Comparison of ENCODE assay signal across 32 cellular contexts in the genomic region with DNA sequence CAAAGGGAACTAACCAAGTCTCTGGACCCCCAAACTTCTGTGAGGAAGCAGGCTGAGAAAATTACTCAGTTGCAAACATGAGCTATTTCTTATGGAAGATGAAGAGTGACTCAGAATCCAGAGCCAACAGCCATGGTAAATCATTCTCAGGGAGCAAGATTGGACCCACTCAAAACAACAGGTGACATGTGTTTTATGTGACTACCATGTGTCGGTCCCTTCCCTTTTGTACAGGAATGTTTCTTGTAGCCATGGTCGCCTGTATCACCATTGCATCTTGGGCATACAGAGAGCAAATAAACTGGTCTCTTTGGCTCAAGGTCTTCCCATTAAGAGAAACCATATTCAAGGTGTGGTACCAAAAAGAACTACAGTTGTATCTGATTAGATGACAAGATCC.
"Had no signal": no experiment of that assay in that cellular context is flagged by ENCODE, and none has a peak within 500 bp of the region (broad histone marks: within the 10 kb centered on the region; RNA-seq: fewer than 3 reads in every experiment).

No MANE protein-coding gene starts in this region.

- H3K36me3 Mint-ChIP-seq: activated CD4-positive, alpha-beta memory T cell treated with anti-CD3 and anti-CD28 coated beads for 36 hours; activated naive CD4-positive, alpha-beta T cell treated with anti-CD3 and anti-CD28 coated beads, Interleukin-2, amount 10 ng/mL, durations not matched to agents 7 days and 5 days; activated naive CD4-positive, alpha-beta T cell treated with anti-CD3 and anti-CD28 coated beads, Interleukin-2, amount 50 U/mL, for 24 hours; activated naive CD8-positive, alpha-beta T cell; activated naive CD8-positive, alpha-beta T cell treated with anti-CD3 and anti-CD28 coated beads, Interleukin-2, amount 10 ng/mL, durations not matched to agents 7 days and 5 days; brain had no signal

- H3K27ac Mint-ChIP-seq: activated B cell treated with CpG ODN at 0.5 μM for 24 hours; activated CD4-positive, alpha-beta memory T cell treated with anti-CD3 and anti-CD28 coated beads for 36 hours; activated CD4-positive, alpha-beta T cell treated with anti-CD3 and anti-CD28 coated beads, Interleukin-2, amount 10 ng/mL, durations not matched to agents 24 days and 14 days; activated CD8-positive, alpha-beta T cell treated with anti-CD3 and anti-CD28 coated beads for 36 hours; activated naive CD4-positive, alpha-beta T cell treated with anti-CD3 and anti-CD28 coated beads, Interleukin-2, amount 10 ng/mL, durations not matched to agents 7 days and 5 days; activated naive CD4-positive, alpha-beta T cell treated with anti-CD3 and anti-CD28 coated beads, Interleukin-2, amount 50 U/mL, for 24 hours; activated naive CD8-positive, alpha-beta T cell; activated naive CD8-positive, alpha-beta T cell treated with anti-CD3 and anti-CD28 coated beads, Interleukin-2, amount 10 ng/mL, durations not matched to agents 7 days and 5 days; activated naive CD8-positive, alpha-beta T cell treated with anti-CD3 and anti-CD28 coated beads, Interleukin-2, amount 50 U/mL, for 24 hours; activated T-cell treated with anti-CD3 and anti-CD28 coated beads, Interleukin-2, amount 50 U/mL, for 24 hours; activated T-helper 2 cell treated with anti-CD3 and anti-CD28 coated beads, Interferon-gamma antibody, Interleukin-2, Interleukin-4, amounts not matched to agents 10 μg/mL and 5 μg/mL and 100 μg/mL, durations not matched to agents 14 hours and 24 hours and 36 hours; brain; T-helper 1 cell treated with Interleukin-12 subunit alpha and Interleukin-12 subunit beta and Interleukin-4 antibody, amounts not matched to agents 30 μg/mL and 1 μg/mL, for 36 hours; T-helper 2 cell treated with Interferon-gamma antibody and Interleukin-4, amounts not matched to agents 5 μg/mL and 100 μg/mL, for 36 hours had no signal

- ATAC-seq: activated CD8-positive, alpha-beta T cell treated with anti-CD3 and anti-CD28 coated beads for 36 hours; activated naive CD8-positive, alpha-beta T cell treated with anti-CD3 and anti-CD28 coated beads, Interleukin-2, amount 50 U/mL, for 24 hours had no signal

- DNase-seq: activated B cell treated with CpG ODN at 0.5 μM for 24 hours; activated CD4-positive, alpha-beta memory T cell treated with anti-CD3 and anti-CD28 coated beads for 36 hours; activated CD4-positive, alpha-beta T cell treated with anti-CD3 and anti-CD28 coated beads for 4 hours; activated CD4-positive, alpha-beta T cell treated with anti-CD3 and anti-CD28 coated beads, Interleukin-2, amount 10 ng/mL, durations not matched to agents 24 days and 14 days; activated CD4-positive, alpha-beta T cell treated with anti-CD3 and anti-CD28 coated beads, Interleukin-2, amount 50 U/mL, for 1 hour; activated CD4-positive, alpha-beta T cell treated with anti-CD3 and anti-CD28 coated beads, Interleukin-2, amount 50 U/mL, for 4 hours; activated CD4-positive, CD25-positive, alpha-beta regulatory T cell treated with anti-CD3 and anti-CD28 coated beads, Interleukin-2, amount 50 U/mL, for 72 hours; activated CD8-positive, alpha-beta memory T cell treated with anti-CD3 and anti-CD28 coated beads, Interleukin-2, amount 50 U/mL, for 4 hours; activated CD8-positive, alpha-beta T cell treated with anti-CD3 and anti-CD28 coated beads for 36 hours; activated effector memory CD4-positive, alpha-beta T cell treated with Interleukin-2 at 50 U/mL for 16 hours; activated gamma-delta T cell; activated naive CD4-positive, alpha-beta T cell treated with anti-CD3 and anti-CD28 coated beads, Interleukin-2, amount 10 ng/mL, durations not matched to agents 7 days and 5 days; activated naive CD4-positive, alpha-beta T cell treated with Interleukin-2 at 50 U/mL for 16 hours; activated naive CD8-positive, alpha-beta T cell treated with anti-CD3 and anti-CD28 coated beads, Interleukin-2, amount 10 ng/mL, durations not matched to agents 7 days and 5 days; activated naive CD8-positive, alpha-beta T cell treated with anti-CD3 and anti-CD28 coated beads, Interleukin-2, amount 50 U/mL, for 24 hours; activated T-cell treated with anti-CD3 and anti-CD28 coated beads, Interleukin-2, amount 50 U/mL, for 24 hours; activated T-cell treated with anti-CD3 and anti-CD28 coated beads, Interleukin-2, amount 50 U/mL, for 48 hours; amygdala; anterior cingulate cortex; central memory CD4-positive, alpha-beta T cell; T-helper 1 cell; T-helper 2 cell; T-helper 9 cell had no signal

- H3K4me1 ChIP-seq: ascending aorta had no signal

- H3K4me3 Mint-ChIP-seq: activated B cell treated with CpG ODN at 0.5 μM for 24 hours; activated CD4-positive, alpha-beta memory T cell treated with anti-CD3 and anti-CD28 coated beads for 36 hours; activated CD4-positive, alpha-beta T cell treated with anti-CD3 and anti-CD28 coated beads, Interleukin-2, amount 10 ng/mL, durations not matched to agents 24 days and 14 days; activated CD8-positive, alpha-beta T cell treated with anti-CD3 and anti-CD28 coated beads for 36 hours; activated naive CD4-positive, alpha-beta T cell treated with anti-CD3 and anti-CD28 coated beads, Interleukin-2, amount 10 ng/mL, durations not matched to agents 7 days and 5 days; activated naive CD4-positive, alpha-beta T cell treated with anti-CD3 and anti-CD28 coated beads, Interleukin-2, amount 50 U/mL, for 24 hours; activated naive CD8-positive, alpha-beta T cell; activated naive CD8-positive, alpha-beta T cell treated with anti-CD3 and anti-CD28 coated beads, Interleukin-2, amount 10 ng/mL, durations not matched to agents 7 days and 5 days; activated naive CD8-positive, alpha-beta T cell treated with anti-CD3 and anti-CD28 coated beads, Interleukin-2, amount 50 U/mL, for 24 hours; activated T-cell treated with anti-CD3 and anti-CD28 coated beads, Interleukin-2, amount 50 U/mL, for 24 hours; brain; T-helper 1 cell treated with Interleukin-12 subunit alpha and Interleukin-12 subunit beta and Interleukin-4 antibody, amounts not matched to agents 30 μg/mL and 1 μg/mL, for 36 hours; T-helper 2 cell treated with Interferon-gamma antibody and Interleukin-4, amounts not matched to agents 5 μg/mL and 100 μg/mL, for 36 hours had no signal

- H3K9me3 Mint-ChIP-seq: activated CD4-positive, alpha-beta memory T cell treated with anti-CD3 and anti-CD28 coated beads for 36 hours; activated CD4-positive, alpha-beta T cell treated with anti-CD3 and anti-CD28 coated beads, Interleukin-2, amount 10 ng/mL, durations not matched to agents 24 days and 14 days; activated CD8-positive, alpha-beta T cell treated with anti-CD3 and anti-CD28 coated beads for 36 hours; activated naive CD4-positive, alpha-beta T cell treated with anti-CD3 and anti-CD28 coated beads, Interleukin-2, amount 10 ng/mL, durations not matched to agents 7 days and 5 days; activated naive CD4-positive, alpha-beta T cell treated with anti-CD3 and anti-CD28 coated beads, Interleukin-2, amount 50 U/mL, for 24 hours; activated naive CD8-positive, alpha-beta T cell treated with anti-CD3 and anti-CD28 coated beads, Interleukin-2, amount 50 U/mL, for 24 hours; activated T-cell treated with anti-CD3 and anti-CD28 coated beads, Interleukin-2, amount 50 U/mL, for 24 hours; activated T-helper 2 cell treated with anti-CD3 and anti-CD28 coated beads, Interferon-gamma antibody, Interleukin-2, Interleukin-4, amounts not matched to agents 10 μg/mL and 5 μg/mL and 100 μg/mL, durations not matched to agents 14 hours and 24 hours and 36 hours; T-helper 1 cell treated with Interleukin-12 subunit alpha and Interleukin-12 subunit beta and Interleukin-4 antibody, amounts not matched to agents 30 μg/mL and 1 μg/mL, for 36 hours; T-helper 2 cell treated with Interferon-gamma antibody and Interleukin-4, amounts not matched to agents 5 μg/mL and 100 μg/mL, for 36 hours had no signal

- H3K27me3 Mint-ChIP-seq: activated B cell treated with CpG ODN at 0.5 μM for 24 hours had no signal

- H3K9me3 ChIP-seq: ascending aorta had no signal

- FAIRE-seq: TTC549 had no signal

- H3K36me3 ChIP-seq: ascending aorta had no signal

- H3K4me3 ChIP-seq: ascending aorta had no signal

- H3K27ac ChIP-seq: ascending aorta, VCaP had no signal

- H3K27me3 ChIP-seq: ascending aorta had no signal

- H3K4me1 Mint-ChIP-seq: activated CD4-positive, alpha-beta T cell treated with anti-CD3 and anti-CD28 coated beads, Interleukin-2, amount 10 ng/mL, durations not matched to agents 24 days and 14 days; activated naive CD4-positive, alpha-beta T cell treated with anti-CD3 and anti-CD28 coated beads, Interleukin-2, amount 10 ng/mL, durations not matched to agents 7 days and 5 days; activated naive CD4-positive, alpha-beta T cell treated with anti-CD3 and anti-CD28 coated beads, Interleukin-2, amount 50 U/mL, for 24 hours; activated naive CD8-positive, alpha-beta T cell treated with anti-CD3 and anti-CD28 coated beads, Interleukin-2, amount 10 ng/mL, durations not matched to agents 7 days and 5 days; activated naive CD8-positive, alpha-beta T cell treated with anti-CD3 and anti-CD28 coated beads, Interleukin-2, amount 50 U/mL, for 24 hours had no signal
